17 cellular contexts compared by ENCODE assay signal in genomic region chr15:58797505-58797904, GRCh38.
"Had no signal": no experiment of that assay in that cellular context is flagged by ENCODE, and none has a peak within 500 bp of the region (broad histone marks: within the 10 kb centered on the region; RNA-seq: fewer than 3 reads in every experiment).

No MANE protein-coding gene starts in this region.

- H3K27me3 ChIP-seq: dorsolateral prefrontal cortex, sigmoid colon, stomach, thyroid gland had no signal

- ATAC-seq: left lobe of liver; naive thymus-derived CD8-positive, alpha-beta T cell; stimulated activated effector memory CD8-positive, alpha-beta T cell treated with anti-CD3 and anti-CD28 coated beads, Interleukin-12 subunit alpha, Interleukin-12 subunit beta, amount 100 ng/mL, for 72 hours had no signal

- H3K27ac ChIP-seq: dorsolateral prefrontal cortex, lower lobe of right lung, parathyroid adenoma, sigmoid colon, stomach, thyroid gland had no signal

- FAIRE-seq: colon, frontal cortex had no signal

- H3K4me1 ChIP-seq: parathyroid adenoma, sigmoid colon had no signal

- H3K36me3 ChIP-seq: thyroid gland had no signal

- DNase-seq: dorsolateral prefrontal cortex; effector CD4-positive, alpha-beta T cell; lower lobe of right lung; naive thymus-derived CD8-positive, alpha-beta T cell; occipital lobe; sigmoid colon; stimulated activated CD4-positive, alpha-beta T cell treated with anti-CD3 and anti-CD28 coated beads, Interleukin-2, amount 100 ng/mL, for 24 hours; stimulated activated CD4-positive, alpha-beta T cell treated with anti-CD3 and anti-CD28 coated beads, Interleukin-4, amount 100 ng/mL, for 24 hours; stimulated activated naive CD4-positive, alpha-beta T cell treated with Interleukin-2 at 50 U/mL for 16 hours; stomach; thyroid gland; trophoblast cell had no signal

- H3K9me3 ChIP-seq: lower lobe of right lung, sigmoid colon, stomach, thyroid gland had no signal

- H3K4me3 ChIP-seq: dorsolateral prefrontal cortex, lower lobe of right lung, sigmoid colon, stomach, thyroid gland had no signal
